23 cellular contexts compared by ENCODE assay signal in genomic region chr3:188090626-188091309, GRCh38.
DNase-seq lines count a peak whose midpoint lies in the region; ATAC-seq and TF ChIP-seq lines count a peak whose summit lies in the region.
"Had no signal": no experiment of that assay in that cellular context is flagged by ENCODE, and none has a peak within 500 bp of the region (broad histone marks: within the 10 kb centered on the region; RNA-seq: fewer than 3 reads in every experiment).

No MANE protein-coding gene starts in this region.

- CTCF ChIA-PET in PC-3 (lab: Charles Lee): no interaction called here

- DNase-seq in left ventricle myocardium superior: no peak
- DNase-seq in right atrium auricular region (ENCODE audit: low spot score): no peak
- peak; percentile 90 for DNase-seq in NCI-H2107 treated with DMSO at 0.1 percent for 48 hours (lab: John Stamatoyannopoulos, UW; ENCODE audit: unreplicated experiment)
- DNase-seq in PC-3: no peak
- no peak for DNase-seq in GM23248
- DNase-seq in foreskin keratinocyte: no peak
- DNase-seq: activated CD4-positive, alpha-beta memory T cell treated with anti-CD3 and anti-CD28 coated beads, Interleukin-2, amount 10 ng/mL, durations not matched to agents 7 days and 5 days; activated gamma-delta T cell treated with Interleukin-2 at 50 U/mL for 16 hours; activated T-cell treated with anti-CD3 and anti-CD28 coated beads for 4 hours; DMS 273 treated with DMSO at 0.1 percent for 48 hours; kidney glomerular epithelial cell; mesendoderm; naive thymus-derived CD4-positive, alpha-beta T cell; NCI-H1694; right cardiac atrium; stimulated activated CD4-positive, alpha-beta T cell treated with anti-CD3 and anti-CD28 coated beads, Interleukin-15, amount 100 ng/mL, for 24 hours; substantia nigra; T-helper 9 cell had no signal

- in situ Hi-C loops in GM23248 (cut with MboI): no loop called here

- WGBS in GM23248 (ENCODE audit: low coverage in 1 of 2, low lambda C conversion rate in 2 of 2, missing lambda C conversion rate in 2 of 2), 2 experiments: 89 to 93% methylated on average over 10 of the region's 10 CpGs

- no peaks in the 10 kb centered on the region for H3K79me2 ChIP-seq in SU-DHL-6 (ENCODE audit: insufficient read depth, low read length)
- no peaks in the 10 kb centered on the region for H3K79me2 ChIP-seq in PC-3 (ENCODE audit: low read length)
- H3K79me2 ChIP-seq in GM23248 (ENCODE audit: insufficient read depth): no peaks in the 10 kb centered on the region

- no peak for TF ChIP-seq CTCF in right atrium auricular region (IDR thresholded peaks at IDR 0.05)
- no peak for TF ChIP-seq CTCF in SU-DHL-6 (IDR thresholded peaks at IDR 0.05; ENCODE audit: insufficient read depth, low read length, poor library complexity, severe bottlenecking)
- no peak for TF ChIP-seq CTCF in PC-3 (conservative IDR thresholded peaks at IDR 0.05; ENCODE audit: low read depth, low read length)
- TF ChIP-seq CTCF in foreskin keratinocyte (conservative IDR thresholded peaks at IDR 0.05): no peak

- H3K4me1 ChIP-seq in right atrium auricular region: no peaks in the 10 kb centered on the region
- H3K4me1 ChIP-seq in PC-3 (ENCODE audit: insufficient read depth, low read length): no peaks in the 10 kb centered on the region
- H3K4me1 ChIP-seq in GM23248 (ENCODE audit: insufficient read depth): no peaks in the 10 kb centered on the region
- H3K4me1 ChIP-seq in foreskin keratinocyte: no peaks in the 10 kb centered on the region

- H3K9me2 ChIP-seq in SU-DHL-6 (replicated peaks; ENCODE audit: insufficient read depth, low read length) (no peaks in the 10 kb centered on the region), PC-3 (replicated peaks; ENCODE audit: low read length) (no peaks in the 10 kb centered on the region), GM23248 (ENCODE audit: insufficient read depth) (no peaks in the 10 kb centered on the region)

- intact Hi-C loops in left ventricle myocardium superior (cut with micrococcal nuclease) (no loop called here), PC-3 (cut with micrococcal nuclease) (no loop called here)

- H3K9me3 ChIP-seq in right atrium auricular region (no peaks in the 10 kb centered on the region), SU-DHL-6 (ENCODE audit: insufficient read depth, low read length) (no peaks in the 10 kb centered on the region), PC-3 (ENCODE audit: low read length) (no peaks in the 10 kb centered on the region), GM23248 (ENCODE audit: low read depth) (no peaks in the 10 kb centered on the region)

- H3K9ac ChIP-seq in SU-DHL-6 (ENCODE audit: low read length) (peak overlapping the region; percentile 50), PC-3 (ENCODE audit: low read length) (no peak overlapping the region), GM23248 (no peak overlapping the region)

- H3K4me3 ChIP-seq in right atrium auricular region (no peak overlapping the region), SU-DHL-6 (ENCODE audit: insufficient read depth, low read length, poor library complexity, severe bottlenecking) (no peak overlapping the region), PC-3 (ENCODE audit: low read length) (no peak overlapping the region), GM23248 (no peak overlapping the region)
- H3K4me3 ChIP-seq: coronary artery had no signal

- H3K4me2 ChIP-seq in SU-DHL-6 (ENCODE audit: low read depth, low read length, poor library complexity, severe bottlenecking): peak overlapping the region; percentile 57
- H3K4me2 ChIP-seq in PC-3 (ENCODE audit: low read length): no peak overlapping the region
- H3K4me2 ChIP-seq in GM23248 (ENCODE audit: unreplicated experiment): no peak overlapping the region

- H3K27ac ChIP-seq in right atrium auricular region (no peak overlapping the region), SU-DHL-6 (ENCODE audit: low read depth, low read length) (peak overlapping the region; percentile 97), PC-3 (ENCODE audit: low read length) (no peak overlapping the region), GM23248 (no peak overlapping the region), foreskin keratinocyte (no peak overlapping the region)
- H3K27ac ChIP-seq: coronary artery had no signal

- no peak overlapping the region for H2AFZ ChIP-seq in SU-DHL-6 (ENCODE audit: low read depth, low read length, severe bottlenecking)
- H2AFZ ChIP-seq in PC-3 (ENCODE audit: low read length): no peak overlapping the region
- H2AFZ ChIP-seq in GM23248: no peak overlapping the region

- H4K20me1 ChIP-seq in SU-DHL-6 (ENCODE audit: low read depth, low read length) (no peaks in the 10 kb centered on the region), PC-3 (ENCODE audit: low read length) (no peaks in the 10 kb centered on the region), GM23248 (ENCODE audit: insufficient read depth) (no peaks in the 10 kb centered on the region)

- H3K36me3 ChIP-seq in right atrium auricular region (no peaks in the 10 kb centered on the region), SU-DHL-6 (ENCODE audit: low read length) (no peaks in the 10 kb centered on the region), PC-3 (ENCODE audit: low read depth, low read length) (no peaks in the 10 kb centered on the region), GM23248 (ENCODE audit: low read depth) (no peaks in the 10 kb centered on the region)

- POLR2A ChIA-PET in PC-3 (lab: Charles Lee; ENCODE audit: unreplicated experiment): no interaction called here

- peak; percentile 29 for ATAC-seq in left ventricle myocardium superior
- ATAC-seq in HG02981 (IDR thresholded peaks at IDR 0.05; ENCODE audit: unreplicated experiment): no peak
- ATAC-seq in PC-3: no peak
- ATAC-seq in foreskin keratinocyte: no peak
- ATAC-seq: HCT116; naive thymus-derived CD4-positive, alpha-beta T cell; right cardiac atrium; SK-N-SH treated with all-trans-retinoic acid at 6 μM for 48 hours had no signal

- H3K27me3 ChIP-seq in right atrium auricular region (no peaks in the 10 kb centered on the region), SU-DHL-6 (ENCODE audit: low read length) (no peaks in the 10 kb centered on the region), PC-3 (ENCODE audit: low read length) (no peaks in the 10 kb centered on the region), GM23248 (replicated peaks; ENCODE audit: insufficient read depth) (no peaks in the 10 kb centered on the region), foreskin keratinocyte (no peaks in the 10 kb centered on the region)

- H3F3A ChIP-seq in SU-DHL-6 (ENCODE audit: insufficient read depth) (peaks cover 70% of the 10 kb centered on the region), PC-3 (ENCODE audit: low read length, unreplicated experiment) (no peaks in the 10 kb centered on the region), GM23248 (ENCODE audit: insufficient read depth) (no peaks in the 10 kb centered on the region)

- no TSS peak for BruUV-seq in PC-3 (replicated peaks; lab: Mats Ljungman, UMichigan)
